8 cellular contexts compared by ENCODE assay signal in genomic region chr3:25781758-25782594, GRCh38. TPM values are rescaled to one million over a fixed set of nuclear protein-coding genes. Genes with fewer than 3 reads are reported as not detected.
A peak's percentile ranks its signal among the peaks of the same experiment; 100 is the strongest.
DNase-seq lines count a peak whose midpoint lies in the region; ATAC-seq lines count a peak whose summit lies in the region.

No MANE protein-coding gene starts in this region.

- peak; percentile 37 for DNase-seq in GM19238 (ENCODE audit: insufficient read length, low spot score)
- no peak for DNase-seq in activated T-helper 2 cell treated with anti-CD3 and anti-CD28 coated beads, Interferon-gamma antibody, Interleukin-2, Interleukin-4, amounts not matched to agents 10 μg/mL and 5 μg/mL and 100 μg/mL, durations not matched to agents 14 hours and 24 hours and 36 hours (ENCODE audit: low spot score)
- no peak for DNase-seq in medulla oblongata (ENCODE audit: extremely low spot score)
- no peak for DNase-seq in hypothalamus (lab: John Stamatoyannopoulos, UW)
- no peak for DNase-seq in amniotic stem cell (lab: John Stamatoyannopoulos, UW)

- 80 to 100% methylated on average over 1 of the region's 3 CpGs for WGBS in mesodermal cell (ENCODE audit: insufficient coverage in 2 of 2), 2 experiments

- H3K4me3 ChIP-seq in BLaER1 treated with 17β-estradiol and CSF1 and Interleukin-3, amounts not matched to agents 10 nM and 100 nM = peak overlapping the region; percentile 78 to 92 (median 86)
- peak overlapping the region; percentile 79 for H3K4me3 ChIP-seq in mesodermal cell (ENCODE audit: extremely low read depth, insufficient read depth, low read length, poor library complexity, severe bottlenecking)

- H3K36me3 Mint-ChIP-seq in activated T-helper 2 cell treated with anti-CD3 and anti-CD28 coated beads, Interferon-gamma antibody, Interleukin-2, Interleukin-4, amounts not matched to agents 10 μg/mL and 5 μg/mL and 100 μg/mL, durations not matched to agents 14 hours and 24 hours and 36 hours (ENCODE audit: low read depth) = peaks cover 38% of the 10 kb centered on the region

- H3K27ac ChIP-seq in BLaER1 treated with 17β-estradiol and CSF1 and Interleukin-3, amounts not matched to agents 10 nM and 100 nM = peak overlapping the region; percentile 61 to 92 (median 86); a peak in 21 of 22 replicates
- no peak overlapping the region for H3K27ac ChIP-seq in mesodermal cell (ENCODE audit: low read depth, low read length, severe bottlenecking)

- peaks cover 36 to 57% (median 44%) of the 10 kb centered on the region in 10 experiments for H3K4me1 ChIP-seq in BLaER1 treated with 17β-estradiol and CSF1 and Interleukin-3, amounts not matched to agents 10 nM and 100 nM
- no peaks in the 10 kb centered on the region for H3K4me1 ChIP-seq in mesodermal cell (ENCODE audit: control insufficient read depth, insufficient read depth, low read length, poor library complexity, severe bottlenecking)

- no peaks in the 10 kb centered on the region for H3K27me3 ChIP-seq in BLaER1 treated with 17β-estradiol and CSF1 and Interleukin-3, amounts not matched to agents 10 nM and 100 nM

- H4K20me1 ChIP-seq in BLaER1 treated with 17β-estradiol and CSF1 and Interleukin-3, amounts not matched to agents 10 nM and 100 nM = peaks cover 19 to 33% (median 23%) of the 10 kb centered on the region in 11 experiments; a peak in 19 of 22 replicates

- H3K9me3 ChIP-seq in BLaER1 treated with 17β-estradiol and CSF1 and Interleukin-3, amounts not matched to agents 10 nM and 100 nM (replicated peaks in 1 of 11) = peaks cover 6 to 24% (median 19%) of the 10 kb centered on the region in 11 experiments; a peak in 21 of 22 replicates
- H3K9me3 ChIP-seq in mesodermal cell (ENCODE audit: control insufficient read depth, low read length) = no peaks in the 10 kb centered on the region

- H3K9ac ChIP-seq in BLaER1 treated with 17β-estradiol and CSF1 and Interleukin-3, amounts not matched to agents 10 nM and 100 nM = peak overlapping the region; percentile 84 to 91 (median 89)

- H3K27me3 Mint-ChIP-seq in activated T-helper 2 cell treated with anti-CD3 and anti-CD28 coated beads, Interferon-gamma antibody, Interleukin-2, Interleukin-4, amounts not matched to agents 10 μg/mL and 5 μg/mL and 100 μg/mL, durations not matched to agents 14 hours and 24 hours and 36 hours (ENCODE audit: low read depth) = no peaks in the 10 kb centered on the region

- peaks cover 49% of the 10 kb centered on the region for H3K4me1 Mint-ChIP-seq in activated T-helper 2 cell treated with anti-CD3 and anti-CD28 coated beads, Interferon-gamma antibody, Interleukin-2, Interleukin-4, amounts not matched to agents 10 μg/mL and 5 μg/mL and 100 μg/mL, durations not matched to agents 14 hours and 24 hours and 36 hours (ENCODE audit: low read depth)

- H3K27ac Mint-ChIP-seq in activated T-helper 2 cell treated with anti-CD3 and anti-CD28 coated beads, Interferon-gamma antibody, Interleukin-2, Interleukin-4, amounts not matched to agents 10 μg/mL and 5 μg/mL and 100 μg/mL, durations not matched to agents 14 hours and 24 hours and 36 hours = peak overlapping the region; percentile 83

- peak; percentile 52 for ATAC-seq in HG03135 (IDR thresholded peaks at IDR 0.05; ENCODE audit: unreplicated experiment)

- H3K9me3 Mint-ChIP-seq in activated T-helper 2 cell treated with anti-CD3 and anti-CD28 coated beads, Interferon-gamma antibody, Interleukin-2, Interleukin-4, amounts not matched to agents 10 μg/mL and 5 μg/mL and 100 μg/mL, durations not matched to agents 14 hours and 24 hours and 36 hours = no peaks in the 10 kb centered on the region

- H3K4me3 Mint-ChIP-seq in activated T-helper 2 cell treated with anti-CD3 and anti-CD28 coated beads, Interferon-gamma antibody, Interleukin-2, Interleukin-4, amounts not matched to agents 10 μg/mL and 5 μg/mL and 100 μg/mL, durations not matched to agents 14 hours and 24 hours and 36 hours (ENCODE audit: low read depth) = peak overlapping the region; percentile 87

- intact Hi-C loops in activated T-helper 2 cell treated with anti-CD3 and anti-CD28 coated beads, Interferon-gamma antibody, Interleukin-2, Interleukin-4, amounts not matched to agents 10 μg/mL and 5 μg/mL and 100 μg/mL, durations not matched to agents 14 hours and 24 hours and 36 hours (cut with micrococcal nuclease) = loop anchor here (1.0 to 10.0 kb wide), 5 partner anchors 8 to 1813 kb away; partner anchors contain the start of gene OXSM

- peaks cover 16 to 34% (median 26%) of the 10 kb centered on the region in 11 experiments for H3K36me3 ChIP-seq in BLaER1 treated with 17β-estradiol and CSF1 and Interleukin-3, amounts not matched to agents 10 nM and 100 nM
- peaks cover 15% of the 10 kb centered on the region for H3K36me3 ChIP-seq in mesodermal cell (ENCODE audit: control insufficient read depth, insufficient read depth, low read length)

- peak overlapping the region; percentile 89 to 97 (median 93) for H3K4me2 ChIP-seq in BLaER1 treated with 17β-estradiol and CSF1 and Interleukin-3, amounts not matched to agents 10 nM and 100 nM

RNA-seq across cellular contexts. Expression of gene NGLY1, which starts 1.3 kb away (rescaled TPM):
- 71.6 and 78.8 TPM in 2 replicates for total RNA-seq in activated T-helper 2 cell treated with anti-CD3 and anti-CD28 coated beads, Interferon-gamma antibody, Interleukin-2, Interleukin-4, amounts not matched to agents 10 μg/mL and 5 μg/mL and 100 μg/mL, durations not matched to agents 14 hours and 24 hours and 36 hours
- 18.3 TPM for polyA plus RNA-seq in mesodermal cell (2013, experiment 1 of 2)
- 18.6 TPM for polyA plus RNA-seq in mesodermal cell (2013, experiment 2 of 2)

RNA-seq across cellular contexts. Expression of gene OXSM, which starts 7.9 kb away (rescaled TPM):
- total RNA-seq in activated T-helper 2 cell treated with anti-CD3 and anti-CD28 coated beads, Interferon-gamma antibody, Interleukin-2, Interleukin-4, amounts not matched to agents 10 μg/mL and 5 μg/mL and 100 μg/mL, durations not matched to agents 14 hours and 24 hours and 36 hours = 15.7 and 15.8 TPM in 2 replicates
- polyA plus RNA-seq in mesodermal cell (2013, experiment 1 of 2) = 6.7 TPM
- 7.5 TPM for polyA plus RNA-seq in mesodermal cell (2013, experiment 2 of 2)
